ENCODE assay signal across 1 cellular context in the genomic region with DNA sequence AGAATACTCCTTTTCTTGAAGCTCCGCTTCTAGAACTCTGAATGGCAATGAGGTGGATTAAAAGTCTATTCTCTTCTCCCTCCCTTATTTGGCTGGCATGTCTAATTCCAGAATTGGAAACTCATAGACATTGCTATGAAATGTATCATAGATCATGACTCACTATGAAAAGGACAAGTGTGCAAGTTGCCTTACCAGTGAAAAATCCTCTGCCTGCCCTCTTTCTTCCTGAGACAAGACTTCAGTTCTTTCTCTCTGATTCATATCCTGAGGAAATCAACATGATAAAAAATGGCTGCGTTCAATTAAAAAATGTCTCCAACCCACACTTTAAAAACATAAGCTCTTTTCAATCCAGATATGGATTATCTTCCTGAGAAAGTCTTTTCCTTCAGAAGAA.
TF ChIP-seq lines count a peak whose summit lies in the region.

No MANE protein-coding gene starts in this region.

TF ChIP-seq in HEK293T, 16 proteins besides CTCF, POLR2A, EP300 and RAD21 (continued from another document):
- TF ChIP-seq PKNOX1 (IDR thresholded peaks at IDR 0.05) (no peak), FOXM1 (IDR thresholded peaks at IDR 0.05; ENCODE audit: borderline replicate concordance) (no peak), TARDBP (IDR thresholded peaks at IDR 0.05) (no peak), SP1 (IDR thresholded peaks at IDR 0.05) (no peak), L3MBTL2 (conservative IDR thresholded peaks at IDR 0.05) (no peak)
TF ChIP-seq in HEK293T: peak in this region for 0.
